Comparison of ENCODE assay signal across 19 cellular contexts in the genomic region with DNA sequence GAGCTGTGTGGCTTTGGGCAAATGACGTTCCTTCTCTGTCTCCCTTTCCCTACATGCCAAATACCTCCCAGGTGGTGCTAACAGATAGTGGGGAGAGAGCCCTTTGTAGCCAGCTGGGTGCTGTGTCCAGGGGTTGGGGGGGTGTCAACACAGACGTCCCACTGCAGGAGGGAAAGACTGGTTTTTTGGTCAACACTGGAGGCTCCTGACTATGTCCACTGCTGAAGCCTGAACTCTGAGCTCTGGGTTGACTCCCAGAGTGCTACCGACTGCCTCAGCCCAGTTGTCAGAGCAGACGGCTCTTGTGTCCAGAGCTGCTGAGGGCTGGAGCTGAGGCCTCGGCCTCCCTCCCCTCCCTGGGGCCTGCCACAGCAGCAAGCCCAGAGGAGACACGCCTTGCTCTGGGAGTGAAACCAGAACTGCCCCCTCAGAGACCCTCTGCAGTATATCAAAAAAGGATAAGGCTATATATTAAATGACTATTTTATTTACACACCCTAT. TPM values are rescaled to one million over a fixed set of nuclear protein-coding genes. Genes with fewer than 3 reads are reported as not detected.
A peak's percentile ranks its signal among the peaks of the same experiment; 100 is the strongest.
DNase-seq lines count a peak whose midpoint lies in the region; ATAC-seq and TF ChIP-seq lines count a peak whose summit lies in the region.
"Had no signal": no experiment of that assay in that cellular context is flagged by ENCODE, and none has a peak within 500 bp of the region (broad histone marks: within the 10 kb centered on the region; RNA-seq: fewer than 3 reads in every experiment).

No MANE protein-coding gene starts in this region.

- H2BK15ac ChIP-seq in mesenchymal stem cell (ENCODE audit: low read depth, poor library complexity, severe bottlenecking) = no peak overlapping the region

- no peak for TF ChIP-seq POLR2A in spleen (IDR thresholded peaks at IDR 0.05)

- H3K14ac ChIP-seq in mesenchymal stem cell (ENCODE audit: low read length in 2 of 2) = no peak overlapping the region

- no peak for ATAC-seq in activated T-helper 17 cell treated with anti-CD3 and anti-CD28 coated beads, Interleukin-2, amount 50 U/mL, for 72 hours (replicated peaks)
- no peak for ATAC-seq in CD4-positive, alpha-beta T cell (ENCODE audit: poor library complexity)

- H3K27me3 Mint-ChIP-seq in activated T-helper 17 cell treated with anti-CD3 and anti-CD28 coated beads, Interleukin-2, amount 50 U/mL, for 72 hours = peaks cover under 1% of the 10 kb centered on the region
- no peaks in the 10 kb centered on the region for H3K27me3 Mint-ChIP-seq in endodermal cell (ENCODE audit: insufficient read depth)
- H3K27me3 Mint-ChIP-seq in CD4-positive, alpha-beta T cell = peaks cover under 1% of the 10 kb centered on the region
- H3K27me3 Mint-ChIP-seq: CD4-positive, alpha-beta memory T cell had no signal

- no peaks in the 10 kb centered on the region for H3K36me3 Mint-ChIP-seq in activated T-helper 17 cell treated with anti-CD3 and anti-CD28 coated beads, Interleukin-2, amount 50 U/mL, for 72 hours (ENCODE audit: low read depth)
- peaks cover 33% of the 10 kb centered on the region for H3K36me3 Mint-ChIP-seq in endodermal cell (ENCODE audit: low read depth)
- H3K36me3 Mint-ChIP-seq in CD4-positive, alpha-beta T cell (ENCODE audit: low read depth) = no peaks in the 10 kb centered on the region
- H3K36me3 Mint-ChIP-seq: CD4-positive, alpha-beta memory T cell had no signal

- no peak overlapping the region for H3K23ac ChIP-seq in mesenchymal stem cell (ENCODE audit: low read length in 2 of 2)

- no peak overlapping the region for H2AFZ ChIP-seq in mesenchymal stem cell (ENCODE audit: low read depth, low read length)

- H3K27me3 ChIP-seq in endodermal cell (ENCODE audit: control insufficient read depth, insufficient read depth, low read length, poor library complexity, severe bottlenecking) = no peaks in the 10 kb centered on the region
- no peaks in the 10 kb centered on the region for H3K27me3 ChIP-seq in mesenchymal stem cell (ENCODE audit: control insufficient read depth in 1 of 2, insufficient read depth in 1 of 2, low read length in 2 of 2)
- H3K27me3 ChIP-seq in spleen (replicated peaks in 1 of 7) = no peaks in the 10 kb centered on the region
- H3K27me3 ChIP-seq in CD4-positive, alpha-beta T cell (ENCODE audit: control insufficient read depth, insufficient read depth, low read length) = no peaks in the 10 kb centered on the region
- no peaks in the 10 kb centered on the region for H3K27me3 ChIP-seq in SJCRH30
- H3K27me3 ChIP-seq: BLaER1 had no signal

- H2BK5ac ChIP-seq in mesenchymal stem cell (ENCODE audit: low read depth, low read length, poor library complexity, severe bottlenecking) = no peak overlapping the region

- H3K4me2 ChIP-seq in mesenchymal stem cell (ENCODE audit: low read length, poor library complexity, severe bottlenecking) = no peak overlapping the region
- H3K4me2 ChIP-seq: BLaER1 had no signal

- peak overlapping the region; percentile 25 for H3K27ac Mint-ChIP-seq in activated T-helper 17 cell treated with anti-CD3 and anti-CD28 coated beads, Interleukin-2, amount 50 U/mL, for 72 hours
- H3K27ac Mint-ChIP-seq in endodermal cell = no peak overlapping the region
- H3K27ac Mint-ChIP-seq in CD4-positive, alpha-beta T cell = no peak overlapping the region
- H3K27ac Mint-ChIP-seq: CD4-positive, alpha-beta memory T cell had no signal

- CTCF ChIA-PET in CD4-positive, alpha-beta T cell (lab: Charles Lee) = interaction anchor here (1.4 kb wide), 1 partner anchor 169 kb away, joined by 3 read pairs; no protein-coding TSS in a partner anchor

- H3K4ac ChIP-seq in mesenchymal stem cell (ENCODE audit: low read depth in 1 of 2, low read length in 2 of 2) = no peak overlapping the region

- H3K4me3 Mint-ChIP-seq in activated T-helper 17 cell treated with anti-CD3 and anti-CD28 coated beads, Interleukin-2, amount 50 U/mL, for 72 hours = no peak overlapping the region
- no peak overlapping the region for H3K4me3 Mint-ChIP-seq in endodermal cell
- no peak overlapping the region for H3K4me3 Mint-ChIP-seq in CD4-positive, alpha-beta T cell
- H3K4me3 Mint-ChIP-seq: CD4-positive, alpha-beta memory T cell had no signal

- DNase-seq in endodermal cell (peak; percentile 49), mesenchymal stem cell (no peak), spleen (peak; percentile 61), SJCRH30 (no peak), NCI-H774 (lab: John Stamatoyannopoulos, UW) (no peak)
- DNase-seq in CD4-positive, alpha-beta T cell = no peak
- DNase-seq: ACHN; Caco-2; CD4-positive, alpha-beta memory T cell; DMS 273 treated with DMSO at 0.1 percent for 48 hours; DMS79 treated with DMSO at 0.1 percent for 48 hours; KG1; NCI-H1092; NCI-H1436; NCI-H187 treated with DMSO at 0.1 percent for 48 hours; NCI-H2107 had no signal

- H3K27ac ChIP-seq in endodermal cell (ENCODE audit: low read depth, low read length) = no peak overlapping the region
- no peak overlapping the region for H3K27ac ChIP-seq in mesenchymal stem cell (ENCODE audit: low read length, poor library complexity, severe bottlenecking)
- no peak overlapping the region for H3K27ac ChIP-seq in spleen
- no peak overlapping the region for H3K27ac ChIP-seq in CD4-positive, alpha-beta T cell (ENCODE audit: low read depth, low read length)
- no peak overlapping the region for H3K27ac ChIP-seq in SJCRH30
- H3K27ac ChIP-seq: BLaER1 had no signal

- H4K8ac ChIP-seq in mesenchymal stem cell (ENCODE audit: low read length) = no peak overlapping the region

- no peak overlapping the region for H3K4me3 ChIP-seq in endodermal cell (ENCODE audit: low read length)
- H3K4me3 ChIP-seq in mesenchymal stem cell (ENCODE audit: insufficient read depth in 1 of 2, low read depth in 1 of 2, low read length in 2 of 2) = no peak overlapping the region
- no peak overlapping the region for H3K4me3 ChIP-seq in spleen
- no peak overlapping the region for H3K4me3 ChIP-seq in SJCRH30
- H3K4me3 ChIP-seq: BLaER1, HAP-1 had no signal

- H3K4me1 ChIP-seq in endodermal cell (ENCODE audit: control insufficient read depth, insufficient read depth, low read length) (peaks cover 22% of the 10 kb centered on the region), mesenchymal stem cell (ENCODE audit: control insufficient read depth, insufficient read depth, low read depth, low read length) (peaks cover 34% of the 10 kb centered on the region), spleen (peaks cover 1 to 43% (median 16%) of the 10 kb centered on the region in 6 donors), SJCRH30 (no peaks in the 10 kb centered on the region)
- H3K4me1 ChIP-seq: BLaER1 had no signal

- no peak overlapping the region for H3K9ac ChIP-seq in endodermal cell (ENCODE audit: extremely low read depth, low read length, poor library complexity, severe bottlenecking)
- no peak overlapping the region for H3K9ac ChIP-seq in mesenchymal stem cell (ENCODE audit: low read length)
- H3K9ac ChIP-seq: BLaER1 had no signal

- H3K79me1 ChIP-seq in mesenchymal stem cell (replicated peaks; ENCODE audit: low read length, poor library complexity, severe bottlenecking) = peaks cover 63% of the 10 kb centered on the region

- TF ChIP-seq CTCF in endodermal cell (conservative IDR thresholded peaks at IDR 0.05) (no peak), spleen (IDR thresholded peaks at IDR 0.05 in 8 of 11, conservative IDR thresholded peaks at IDR 0.05 in 3 of 11) (no peak)
- TF ChIP-seq CTCF in CD4-positive, alpha-beta T cell (IDR thresholded peaks at IDR 0.05) = no peak

- WGBS in endodermal cell (ENCODE audit: insufficient coverage in 1 of 2, insufficient read length in 1 of 2), 2 experiments = 85 to 91% methylated on average over 4 to 6 of the region's 6 CpGs
- WGBS in mesenchymal stem cell = 78% methylated on average over 4 of the region's 6 CpGs
- 86 to 91% (median 87%) methylated on average over 5 to 6 of the region's 6 CpGs for WGBS in spleen, 5 donors

- no peak overlapping the region for H2BK12ac ChIP-seq in mesenchymal stem cell (ENCODE audit: low read length in 2 of 2)

- no peak overlapping the region for H2BK120ac ChIP-seq in mesenchymal stem cell (ENCODE audit: low read depth, low read length)

- H3K18ac ChIP-seq in mesenchymal stem cell (ENCODE audit: low read depth in 1 of 2, low read length in 2 of 2) = no peak overlapping the region

- peaks cover 59% of the 10 kb centered on the region for H3K36me3 ChIP-seq in endodermal cell (ENCODE audit: control insufficient read depth, insufficient read depth, low read length)
- H3K36me3 ChIP-seq in mesenchymal stem cell (ENCODE audit: control insufficient read depth in 1 of 2, insufficient read depth in 2 of 2, low read depth in 1 of 2, low read length in 2 of 2) = peaks cover 32 to 94% of the 10 kb centered on the region in 2 experiments
- no peaks in the 10 kb centered on the region for H3K36me3 ChIP-seq in spleen
- no peaks in the 10 kb centered on the region for H3K36me3 ChIP-seq in SJCRH30
- H3K36me3 ChIP-seq: BLaER1 had no signal

- H3K9me3 ChIP-seq in endodermal cell (ENCODE audit: control insufficient read depth, low read length) (no peaks in the 10 kb centered on the region), mesenchymal stem cell (ENCODE audit: control insufficient read depth, low read length) (no peaks in the 10 kb centered on the region), spleen (no peaks in the 10 kb centered on the region), SJCRH30 (replicated peaks) (no peaks in the 10 kb centered on the region)
- no peaks in the 10 kb centered on the region for H3K9me3 ChIP-seq in CD4-positive, alpha-beta T cell (ENCODE audit: control insufficient read depth, low read length)
- H3K9me3 ChIP-seq: BLaER1, Caco-2, HAP-1 had no signal

- peak overlapping the region; percentile 25 for H4K91ac ChIP-seq in mesenchymal stem cell (ENCODE audit: low read length)

- no peak overlapping the region for H2AK5ac ChIP-seq in mesenchymal stem cell (ENCODE audit: low read length, severe bottlenecking)

- intact Hi-C loops in spleen (cut with DNase I; ENCODE audit: low total_unique reads) = loop anchor here (10.0 kb wide), 2 partner anchors 246 to 446 kb away; no protein-coding TSS in a partner anchor
- intact Hi-C loops in CD4-positive, alpha-beta T cell (cut with DNase I, micrococcal nuclease) = no loop called here

- peaks cover under 1% of the 10 kb centered on the region for H3K4me1 Mint-ChIP-seq in activated T-helper 17 cell treated with anti-CD3 and anti-CD28 coated beads, Interleukin-2, amount 50 U/mL, for 72 hours
- peaks cover 43% of the 10 kb centered on the region for H3K4me1 Mint-ChIP-seq in endodermal cell
- no peaks in the 10 kb centered on the region for H3K4me1 Mint-ChIP-seq in CD4-positive, alpha-beta T cell (ENCODE audit: low read depth)
- H3K4me1 Mint-ChIP-seq: CD4-positive, alpha-beta memory T cell had no signal

- no peaks in the 10 kb centered on the region for H3K9me3 Mint-ChIP-seq in activated T-helper 17 cell treated with anti-CD3 and anti-CD28 coated beads, Interleukin-2, amount 50 U/mL, for 72 hours
- no peaks in the 10 kb centered on the region for H3K9me3 Mint-ChIP-seq in endodermal cell
- H3K9me3 Mint-ChIP-seq in CD4-positive, alpha-beta T cell = no peaks in the 10 kb centered on the region
- H3K9me3 Mint-ChIP-seq: CD4-positive, alpha-beta memory T cell had no signal

- POLR2A ChIA-PET in CD4-positive, alpha-beta T cell (lab: Charles Lee) = no interaction called here

RNA-seq across cellular contexts. Expression of a gene that starts 14.8 kb away (rescaled TPM):
- total RNA-seq in activated T-helper 17 cell treated with anti-CD3 and anti-CD28 coated beads, Interleukin-2, amount 50 U/mL, for 72 hours = 10 to 100 TPM; 20.4 to 34.7 TPM
- 10 to 100 TPM; 15.8 to 17.2 TPM for total RNA-seq in endodermal cell
- 15.8 TPM for polyA plus RNA-seq in endodermal cell (2013, experiment 1 of 2)
- polyA plus RNA-seq in endodermal cell (2013, experiment 2 of 2) = 16.7 TPM
- polyA plus RNA-seq in mesenchymal stem cell (2013, experiment 1 of 2) = 25.1 TPM
- 24.0 TPM for polyA plus RNA-seq in mesenchymal stem cell (2013, experiment 2 of 2)
- total RNA-seq in spleen = 10 to 100 TPM; 22.3 to 36.9 (median 32.9) TPM
- polyA plus RNA-seq in spleen = 1 to 10 TPM; 3.7 to 7.4 (median 5.1) TPM
- 10 to 100 TPM; 13.3 to 13.8 TPM for total RNA-seq in CD4-positive, alpha-beta T cell
- total RNA-seq in SJCRH30 (2014; rRNA removed; shearing (Covaris generic)) = 31.0 and 33.8 TPM in 2 replicates

Comparison
In these comparisons a context has a peak if more than half of its experiments do, and no peak if none do; other contexts are left out.
1. DNase-seq: peak in endodermal cell (single experiment) and spleen (single experiment); none in mesenchymal stem cell (single experiment), CD4-positive, alpha-beta T cell (0 of 10), SJCRH30 (0 of 2) and NCI-H774 (single experiment).